ENCODE assay signal across 11 cellular contexts in genomic region chr11:130042093-130042591, GRCh38. TPM values are rescaled to one million over a fixed set of nuclear protein-coding genes. Genes with fewer than 3 reads are reported as not detected.
DNase-seq lines count a peak whose midpoint lies in the region; ATAC-seq and TF ChIP-seq lines count a peak whose summit lies in the region.
"Had no signal": no experiment of that assay in that cellular context is flagged by ENCODE, and none has a peak within 500 bp of the region (broad histone marks: within the 10 kb centered on the region; RNA-seq: fewer than 3 reads in every experiment).

No MANE protein-coding gene starts in this region.

- CTCF ChIA-PET in Panc1 (lab: Charles Lee) = no interaction called here

- TF ChIP-seq CTCF in right atrium auricular region (IDR thresholded peaks at IDR 0.05) (no peak), Panc1 (IDR thresholded peaks at IDR 0.05) (no peak), fibroblast of mammary gland (conservative IDR thresholded peaks at IDR 0.05; ENCODE audit: control insufficient read depth, insufficient read depth, low read depth, low read length) (no peak), upper lobe of right lung (IDR thresholded peaks at IDR 0.05) (no peak), uterus (IDR thresholded peaks at IDR 0.05) (no peak)

- H3K9me3 ChIP-seq in right atrium auricular region = no peaks in the 10 kb centered on the region
- H3K9me3 ChIP-seq in Panc1 (ENCODE audit: control insufficient read depth, insufficient read depth, low read depth, low read length) = no peaks in the 10 kb centered on the region
- no peaks in the 10 kb centered on the region for H3K9me3 ChIP-seq in upper lobe of right lung
- no peaks in the 10 kb centered on the region for H3K9me3 ChIP-seq in uterus
- H3K9me3 ChIP-seq: gastroesophageal sphincter had no signal

- intact Hi-C loops in left ventricle myocardium superior (cut with micrococcal nuclease) = no loop called here
- intact Hi-C loops in Panc1 (cut with micrococcal nuclease; ENCODE audit: unreplicated experiment) = no loop called here
- intact Hi-C loops in upper lobe of right lung (cut with DNase I) = no loop called here
- intact Hi-C loops in uterus (cut with DNase I; ENCODE audit: low total_unique reads) = no loop called here

- no peaks in the 10 kb centered on the region for H3K36me3 ChIP-seq in right atrium auricular region
- H3K36me3 ChIP-seq in Panc1 (ENCODE audit: control insufficient read depth, insufficient read depth, low read length) = no peaks in the 10 kb centered on the region
- H3K36me3 ChIP-seq in upper lobe of right lung = no peaks in the 10 kb centered on the region
- H3K36me3 ChIP-seq in uterus = no peaks in the 10 kb centered on the region
- H3K36me3 ChIP-seq: gastroesophageal sphincter had no signal

- no peak for TF ChIP-seq POLR2A in uterus (IDR thresholded peaks at IDR 0.05)

- H3K27me3 ChIP-seq in right atrium auricular region (no peaks in the 10 kb centered on the region), Panc1 (ENCODE audit: control insufficient read depth, insufficient read depth, low read length) (no peaks in the 10 kb centered on the region), upper lobe of right lung (no peaks in the 10 kb centered on the region), uterus (no peaks in the 10 kb centered on the region)
- H3K27me3 ChIP-seq: gastroesophageal sphincter had no signal

- H3K4me3 ChIP-seq in right atrium auricular region (no peak overlapping the region), Panc1 (ENCODE audit: low read depth in 2 of 2, low read length in 2 of 2) (peak overlapping the region in 1 of 2 experiments; percentile 19; a peak in 2 of 4 replicates), fibroblast of mammary gland (ENCODE audit: control insufficient read depth, low read depth, low read length) (no peak overlapping the region), upper lobe of right lung (no peak overlapping the region), uterus (no peak overlapping the region)
- H3K4me3 ChIP-seq: gastroesophageal sphincter had no signal

- POLR2A ChIA-PET in Panc1 (lab: Charles Lee) = no interaction called here

- H3K4me1 ChIP-seq in right atrium auricular region (no peaks in the 10 kb centered on the region), Panc1 (ENCODE audit: control insufficient read depth, insufficient read depth, low read length) (peaks cover 16% of the 10 kb centered on the region; the same call in 1 of the 2 replicates), upper lobe of right lung (no peaks in the 10 kb centered on the region), uterus (no peaks in the 10 kb centered on the region)
- H3K4me1 ChIP-seq: gastroesophageal sphincter had no signal

- DNase-seq in left ventricle myocardium superior = no peak
- DNase-seq in right atrium auricular region (ENCODE audit: low spot score) = no peak
- peak; percentile 89 for DNase-seq in Panc1 (ENCODE audit: low read depth, low spot score)
- peak; percentile 99 for DNase-seq in fibroblast of mammary gland (ENCODE audit: low read depth)
- no peak for DNase-seq in upper lobe of right lung
- no peak for DNase-seq in medulla oblongata (ENCODE audit: extremely low spot score)
- DNase-seq in uterus = no peak
- DNase-seq: DMS79 had no signal

- ATAC-seq in left ventricle myocardium superior (peak; percentile 28), Panc1 (peak; percentile 85), upper lobe of right lung (peak; percentile 81), GM18907 (IDR thresholded peaks at IDR 0.05; ENCODE audit: unreplicated experiment) (no peak)
- ATAC-seq: gastroesophageal sphincter; stimulated activated memory B cell treated with anti-CD40 and anti-IgM and Interleukin-4, amounts not matched to agents 10 μg/mL and 1 μg/mL and 100 μg/mL, for 72 hours had no signal

- H3K27ac ChIP-seq in right atrium auricular region (no peak overlapping the region), Panc1 (ENCODE audit: low read length) (peak overlapping the region; percentile 12; the same call in 1 of the 2 replicates), upper lobe of right lung (no peak overlapping the region), uterus (no peak overlapping the region)
- H3K27ac ChIP-seq: gastroesophageal sphincter had no signal

- no TSS peak for BruUV-seq in Panc1 (replicated peaks; lab: Mats Ljungman, UMichigan)

- in situ Hi-C loops in Panc1 (cut with HindIII; ENCODE audit: low pct_unique_long_range_greater_than_20kb, low sequenced_read_pairs) = no loop called here

RNA-seq across cellular contexts. Expression of gene APLP2, which starts 27.6 kb away (rescaled TPM):
- total RNA-seq in left ventricle myocardium superior (297 TPM), right atrium auricular region (100 to 1,000 TPM; 326 to 454 TPM), Panc1 (2021; ENCODE audit: unreplicated experiment) (589 TPM), upper lobe of right lung (726 TPM), uterus (100 to 1,000 TPM; 226 to 376 (median 262) TPM)
- 507 TPM for polyA plus RNA-seq in Panc1 (2012; ENCODE audit: insufficient read length)

RNA-seq across cellular contexts. Expression of gene PRDM10, which starts 39.5 kb away (rescaled TPM):
- total RNA-seq in left ventricle myocardium superior = 6.6 TPM
- 1 to 10 TPM; 4.3 TPM for total RNA-seq in right atrium auricular region
- total RNA-seq in Panc1 (2021; ENCODE audit: unreplicated experiment) = 12.5 TPM
- 8.6 TPM for polyA plus RNA-seq in Panc1 (2012; ENCODE audit: insufficient read length)
- 15.7 TPM for total RNA-seq in upper lobe of right lung
- 10 to 100 TPM in 1 of 4 donors, 1 to 10 TPM in 2, under 1 TPM in 1; 0.29 to 18.6 (median 6.7) TPM for total RNA-seq in uterus

Comparison
In these comparisons a context has a peak if more than half of its experiments do, and no peak if none do; other contexts are left out.
1. DNase-seq: peak in Panc1 (single experiment) and fibroblast of mammary gland (single experiment); none in left ventricle myocardium superior (single experiment), right atrium auricular region (single experiment), upper lobe of right lung (single experiment), medulla oblongata (single experiment) and uterus (0 of 2).